ENCODE assay signal across 10 cellular contexts in the genomic region with DNA sequence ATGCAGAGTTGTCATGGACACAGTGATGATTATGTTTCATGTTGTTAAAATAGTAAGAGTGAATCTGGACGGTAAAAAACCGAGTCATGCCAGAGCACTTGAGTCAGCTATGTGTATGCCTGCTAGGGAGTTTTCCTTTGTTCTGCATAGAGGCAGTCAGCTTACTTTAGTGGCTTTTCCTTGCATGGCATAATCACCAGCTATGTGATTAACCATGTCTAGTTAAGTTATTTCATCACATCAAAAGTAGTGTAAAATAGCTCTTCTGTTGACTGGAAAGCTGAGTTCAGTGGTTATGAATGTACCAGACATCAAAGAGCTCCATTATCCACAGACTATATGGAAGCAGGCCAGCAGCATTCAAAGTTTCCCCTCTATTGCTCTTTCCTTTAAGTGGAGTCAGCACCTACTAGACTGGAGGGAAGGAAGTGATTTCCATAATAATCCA.
DNase-seq lines count a peak whose midpoint lies in the region; TF ChIP-seq lines count a peak whose summit lies in the region.
"Had no signal": no experiment of that assay in that cellular context is flagged by ENCODE, and none has a peak within 500 bp of the region (broad histone marks: within the 10 kb centered on the region; RNA-seq: fewer than 3 reads in every experiment).

No MANE protein-coding gene starts in this region.

- H4K20me1 ChIP-seq in hepatocyte (ENCODE audit: insufficient read depth, poor library complexity, severe bottlenecking) = no peaks in the 10 kb centered on the region
- no peaks in the 10 kb centered on the region for H4K20me1 ChIP-seq in MM.1S (ENCODE audit: insufficient read depth, low read length)

- TF ChIP-seq CTCF in hepatocyte (IDR thresholded peaks at IDR 0.05; ENCODE audit: poor library complexity) = no peak
- no peak for TF ChIP-seq CTCF in MM.1S (IDR thresholded peaks at IDR 0.05; ENCODE audit: low read length)

- H3K4me1 ChIP-seq in adipocyte (ENCODE audit: control insufficient read depth, insufficient read depth, low read length) = no peaks in the 10 kb centered on the region
- peaks cover 8% of the 10 kb centered on the region for H3K4me1 ChIP-seq in hepatocyte (ENCODE audit: insufficient read depth)
- H3K4me1 ChIP-seq in skeletal muscle satellite cell (ENCODE audit: control insufficient read depth, insufficient read depth, low read length) = peaks cover 25% of the 10 kb centered on the region
- no peaks in the 10 kb centered on the region for H3K4me1 ChIP-seq in MM.1S (ENCODE audit: low read length)

- in situ Hi-C loops in ACHN (cut with HindIII; ENCODE audit: low pct_ligation_motif_present, low pct_unique_long_range_greater_than_20kb, low sequenced_read_pairs) = no loop called here

- no peak overlapping the region for H3K4me3 ChIP-seq in MG63
- H3K4me3 ChIP-seq in adipocyte (ENCODE audit: low read length) = no peak overlapping the region
- H3K4me3 ChIP-seq in hepatocyte = no peak overlapping the region
- H3K4me3 ChIP-seq in skeletal muscle satellite cell (ENCODE audit: low read length) = no peak overlapping the region
- no peak overlapping the region for H3K4me3 ChIP-seq in MM.1S (ENCODE audit: low read length)
- H3K4me3 ChIP-seq: thoracic aorta had no signal

- H3K27ac ChIP-seq in hepatocyte (peak overlapping the region; percentile 54), MM.1S (ENCODE audit: low read length) (no peak overlapping the region)
- H3K27ac ChIP-seq: thoracic aorta had no signal

- H3K27me3 ChIP-seq in MG63 = no peaks in the 10 kb centered on the region
- H3K27me3 ChIP-seq in adipocyte (replicated peaks; ENCODE audit: control insufficient read depth, insufficient read depth, low read length) = no peaks in the 10 kb centered on the region
- no peaks in the 10 kb centered on the region for H3K27me3 ChIP-seq in hepatocyte
- H3K27me3 ChIP-seq in skeletal muscle satellite cell (ENCODE audit: control insufficient read depth, insufficient read depth, low read length) = no peaks in the 10 kb centered on the region
- H3K27me3 ChIP-seq in MM.1S (replicated peaks; ENCODE audit: insufficient read depth, low read length) = no peaks in the 10 kb centered on the region

- H3K4me2 ChIP-seq in hepatocyte (no peak overlapping the region), skeletal muscle satellite cell (ENCODE audit: low read length) (peak overlapping the region; percentile 59), MM.1S (ENCODE audit: low read depth, low read length) (no peak overlapping the region)

- DNase-seq in MG63 = peak; percentile 46
- peak; percentile 78 for DNase-seq in adipocyte (ENCODE audit: low read depth)
- peak; percentile 54 for DNase-seq in hepatocyte (ENCODE audit: low spot score)
- DNase-seq in putamen (ENCODE audit: low spot score) = no peak
- no peak for DNase-seq in ACHN
- no peak for DNase-seq in MM.1S
- DNase-seq: midbrain, NCI-H2227 treated with DMSO at 0.1 percent for 48 hours had no signal

- H2AFZ ChIP-seq in hepatocyte = no peak overlapping the region
- no peak overlapping the region for H2AFZ ChIP-seq in MM.1S (ENCODE audit: low read length)

- no peaks in the 10 kb centered on the region for H3F3A ChIP-seq in MM.1S (ENCODE audit: insufficient read depth, low read length)

- 37% methylated on average over 2 of the region's 2 CpGs for WGBS in hepatocyte (ENCODE audit: low lambda C conversion rate, missing lambda C conversion rate)

- H3K9ac ChIP-seq in adipocyte (ENCODE audit: low read length) = no peak overlapping the region
- peak overlapping the region; percentile 5 for H3K9ac ChIP-seq in skeletal muscle satellite cell (ENCODE audit: low read depth, low read length)
- H3K9ac ChIP-seq in MM.1S (ENCODE audit: low read length) = no peak overlapping the region

- H3K79me2 ChIP-seq in hepatocyte (no peaks in the 10 kb centered on the region), MM.1S (ENCODE audit: low read length) (no peaks in the 10 kb centered on the region)

- H3K9me2 ChIP-seq in hepatocyte (replicated peaks; ENCODE audit: insufficient read depth) = no peaks in the 10 kb centered on the region
- H3K9me2 ChIP-seq in MM.1S (replicated peaks; ENCODE audit: insufficient read depth, low read length) = no peaks in the 10 kb centered on the region

- H3K9me3 ChIP-seq in MG63 (peaks cover 2% of the 10 kb centered on the region; the same call in 1 of the 2 replicates), adipocyte (ENCODE audit: control insufficient read depth, low read length) (no peaks in the 10 kb centered on the region), hepatocyte (ENCODE audit: low read depth) (no peaks in the 10 kb centered on the region), skeletal muscle satellite cell (replicated peaks; ENCODE audit: low read length) (no peaks in the 10 kb centered on the region), MM.1S (replicated peaks; ENCODE audit: insufficient read depth, low read length) (no peaks in the 10 kb centered on the region)
- H3K9me3 ChIP-seq: thoracic aorta had no signal

- H3K36me3 ChIP-seq in MG63 (no peaks in the 10 kb centered on the region), adipocyte (ENCODE audit: control insufficient read depth, insufficient read depth, low read length, severe bottlenecking) (no peaks in the 10 kb centered on the region), hepatocyte (replicated peaks; ENCODE audit: insufficient read depth, low read depth) (no peaks in the 10 kb centered on the region), skeletal muscle satellite cell (ENCODE audit: insufficient read depth, low read length) (no peaks in the 10 kb centered on the region), MM.1S (replicated peaks; ENCODE audit: insufficient read depth, low read length) (no peaks in the 10 kb centered on the region)
- H3K36me3 ChIP-seq: thoracic aorta had no signal

Comparison
In these comparisons a context has a peak if more than half of its experiments do, and no peak if none do; other contexts are left out.
1. DNase-seq: peak in MG63 (single experiment), adipocyte (single experiment) and hepatocyte (single experiment); none in putamen (single experiment), ACHN (single experiment) and MM.1S (single experiment).